Comparison of ENCODE assay signal across 8 cellular contexts in genomic region chr11:88357323-88358039, GRCh38.
A peak's percentile ranks its signal among the peaks of the same experiment; 100 is the strongest.
DNase-seq lines count a peak whose midpoint lies in the region; ATAC-seq and TF ChIP-seq lines count a peak whose summit lies in the region.

No MANE protein-coding gene starts in this region.

- H3K27me3 ChIP-seq in subcutaneous abdominal adipose tissue (ENCODE audit: control insufficient read depth in 5 of 5, insufficient read depth in 4 of 5, low read length in 5 of 5), result no peaks in the 10 kb centered on the region

- peak overlapping the region; percentile 26 for H3K27ac ChIP-seq in subcutaneous abdominal adipose tissue (ENCODE audit: low read depth, low read length)

- H3K9me3 ChIP-seq in subcutaneous abdominal adipose tissue (ENCODE audit: control insufficient read depth in 5 of 5, low read length in 5 of 5), result no peaks in the 10 kb centered on the region

- ATAC-seq in GM19467 (IDR thresholded peaks at IDR 0.05; ENCODE audit: unreplicated experiment), result peak; percentile 45
- ATAC-seq in HG03432 (IDR thresholded peaks at IDR 0.05; ENCODE audit: unreplicated experiment), result peak; percentile 69

- peaks cover 0 to 14% (median 11%) of the 10 kb centered on the region in 5 donors for H3K4me1 ChIP-seq in subcutaneous abdominal adipose tissue (ENCODE audit: control insufficient read depth in 5 of 5, insufficient read depth in 5 of 5, low read length in 5 of 5)

- TF ChIP-seq CTCF in GM10266 (IDR thresholded peaks at IDR 0.05; ENCODE audit: control insufficient read depth, insufficient read depth, low read depth, missing control alignments), result no peak

- DNase-seq in GM10266 (ENCODE audit: extremely low spot score) (peak; percentile 29), amniotic epithelial cell (ENCODE audit: low read depth) (peak; percentile 78), NCI-H187 treated with DMSO at 0.1 percent for 48 hours (lab: John Stamatoyannopoulos, UW) (no peak), SIG-M5 (lab: John Stamatoyannopoulos, UW) (no peak), AG20443 (ENCODE audit: low spot score) (no peak)

- no peaks in the 10 kb centered on the region for H3K36me3 ChIP-seq in subcutaneous abdominal adipose tissue (ENCODE audit: control insufficient read depth in 5 of 5, insufficient read depth in 5 of 5, low read length in 5 of 5)

- H3K9ac ChIP-seq in subcutaneous abdominal adipose tissue (ENCODE audit: low read length in 5 of 5), result no peak overlapping the region

- H3K4me3 ChIP-seq in subcutaneous abdominal adipose tissue (ENCODE audit: low read depth in 1 of 5, low read length in 5 of 5), result peak overlapping the region in 1 of 5 donors; percentile 25

Comparison
In these comparisons a context has a peak if more than half of its experiments do, and no peak if none do; other contexts are left out.
1. DNase-seq: peak in GM10266 (single experiment) and amniotic epithelial cell (single experiment); none in NCI-H187 treated with DMSO at 0.1 percent for 48 hours (single experiment), SIG-M5 (single experiment) and AG20443 (single experiment).